11 cellular contexts compared by ENCODE assay signal in genomic region chr12:50954789-50955188, GRCh38. TPM values are rescaled to one million over a fixed set of nuclear protein-coding genes. Genes with fewer than 3 reads are reported as not detected.
"Had no signal": no experiment of that assay in that cellular context is flagged by ENCODE, and none has a peak within 500 bp of the region (broad histone marks: within the 10 kb centered on the region; RNA-seq: fewer than 3 reads in every experiment).

No MANE protein-coding gene starts in this region.

RNA-seq across cellular contexts. Expression of gene HIGD1C, which starts 2.4 kb away (rescaled TPM):
- total RNA-seq: OCI-LY7, PC-3, PC-9, Peyer's patch, Right ventricle myocardium inferior, Right ventricle myocardium superior, RPMI7951, SJCRH30, SJSA1, SK-MEL-5 had no signal
- polyA plus RNA-seq: SK-N-SH had no signal
